18 cellular contexts compared by ENCODE assay signal in genomic region chr11:118807800-118808778, GRCh38. TPM values are rescaled to one million over a fixed set of nuclear protein-coding genes. Genes with fewer than 3 reads are reported as not detected.
A peak's percentile ranks its signal among the peaks of the same experiment; 100 is the strongest.
DNase-seq lines count a peak whose midpoint lies in the region; ATAC-seq, FAIRE-seq and TF ChIP-seq lines count a peak whose summit lies in the region.
"Had no signal": no experiment of that assay in that cellular context is flagged by ENCODE, and none has a peak within 500 bp of the region (broad histone marks: within the 10 kb centered on the region; RNA-seq: fewer than 3 reads in every experiment).

No MANE protein-coding gene starts in this region.

- POLR2A ChIA-PET in activated B cell treated with CpG ODN at 0.5 μM for 24 hours (lab: Charles Lee) (interaction anchor here (1.0 to 30.4 kb wide), 5 partner anchors 11 to 78 kb away, joined by 4 to 988 read pairs (median 7); partner anchors contain the start of genes CXCR5 and DDX6), endothelial cell of umbilical vein (lab: Charles Lee) (no interaction called here)

- TF ChIP-seq CTCF in activated B cell treated with CpG ODN at 0.5 μM for 24 hours (IDR thresholded peaks at IDR 0.05) (no peak), endothelial cell of umbilical vein (IDR thresholded peaks at IDR 0.05; ENCODE audit: extremely low read depth in 1 of 2, insufficient read depth in 1 of 2, low read depth in 1 of 2, low read length in 2 of 2) (no peak)

- H3K27ac ChIP-seq in endothelial cell of umbilical vein (ENCODE audit: insufficient read depth, low read depth, low read length) (no peak overlapping the region), caudate nucleus (ENCODE audit: low read depth, low read length) (no peak overlapping the region)
- H3K27ac ChIP-seq: C4-2B had no signal

- no peaks in the 10 kb centered on the region for H3K9me3 ChIP-seq in endothelial cell of umbilical vein (replicated peaks; ENCODE audit: control insufficient read depth, insufficient read depth, low read length)
- H3K9me3 ChIP-seq: SK-N-SH had no signal

- H3K36me3 ChIP-seq in endothelial cell of umbilical vein (ENCODE audit: control insufficient read depth in 2 of 2, extremely low read depth in 1 of 2, insufficient read depth in 2 of 2, low read length in 2 of 2): no peaks in the 10 kb centered on the region

- no peaks in the 10 kb centered on the region for H3K79me2 ChIP-seq in endothelial cell of umbilical vein (ENCODE audit: control insufficient read depth, insufficient read depth, low read length)

- no peaks in the 10 kb centered on the region for H4K20me1 ChIP-seq in endothelial cell of umbilical vein (replicated peaks; ENCODE audit: control insufficient read depth, extremely low read depth, insufficient read depth, low read length)

- peaks cover 65% of the 10 kb centered on the region for H3K4me1 Mint-ChIP-seq in activated B cell treated with CpG ODN at 0.5 μM for 24 hours

- no peaks in the 10 kb centered on the region for H3K36me3 Mint-ChIP-seq in activated B cell treated with CpG ODN at 0.5 μM for 24 hours (ENCODE audit: low read depth)

- H3K9me3 Mint-ChIP-seq in activated B cell treated with CpG ODN at 0.5 μM for 24 hours: no peaks in the 10 kb centered on the region

- ATAC-seq in activated B cell treated with CpG ODN at 0.5 μM for 24 hours (ENCODE audit: low read depth) (peak; percentile 47), GM21381 (IDR thresholded peaks at IDR 0.05; ENCODE audit: unreplicated experiment) (no peak)
- ATAC-seq in stimulated activated naive CD8-positive, alpha-beta T cell treated with anti-CD3 and anti-CD28 coated beads, Interleukin-15, Interleukin-2, amounts not matched to agents 100 U/mL and 50 U/mL, for 24 hours: peak; percentile 80
- ATAC-seq: HCT116 had no signal

- peak overlapping the region; percentile 64 for H3K27ac Mint-ChIP-seq in activated B cell treated with CpG ODN at 0.5 μM for 24 hours

- no peak overlapping the region for H3K9ac ChIP-seq in endothelial cell of umbilical vein (replicated peaks; ENCODE audit: extremely low read depth, insufficient read depth, low read length)
- H3K9ac ChIP-seq: SK-N-SH had no signal

- dilution Hi-C loops in endothelial cell of umbilical vein (cut with MboI; ENCODE audit: extremely low pct_ligation_motif_present, low sequenced_read_pairs): no loop called here

- no peaks in the 10 kb centered on the region for H3K9me1 ChIP-seq in endothelial cell of umbilical vein (replicated peaks; ENCODE audit: control insufficient read depth, extremely low read depth, insufficient read depth, low read length)

- peak overlapping the region; percentile 8 for H3K4me3 Mint-ChIP-seq in activated B cell treated with CpG ODN at 0.5 μM for 24 hours

- CTCF ChIA-PET in activated B cell treated with CpG ODN at 0.5 μM for 24 hours (lab: Charles Lee) (no interaction called here), endothelial cell of umbilical vein (lab: Charles Lee) (no interaction called here)

- no peak for TF ChIP-seq POLR2A in GM12891 (IDR thresholded peaks at IDR 0.05; ENCODE audit: low read depth, low read length)
- TF ChIP-seq POLR2A in endothelial cell of umbilical vein (IDR thresholded peaks at IDR 0.05; ENCODE audit: low read depth, low read length): no peak

- FAIRE-seq in GM12891 (lab: Jason Lieb, UNC) (peak; percentile 35), endothelial cell of umbilical vein (lab: Jason Lieb, UNC) (peak; percentile 28)
- FAIRE-seq: GM19239 had no signal

- no peak overlapping the region for H3K4me3 ChIP-seq in endothelial cell of umbilical vein (replicated peaks in 1 of 3; ENCODE audit: insufficient read depth in 1 of 3, low read depth in 1 of 3, low read length in 3 of 3)

- no peaks in the 10 kb centered on the region for H3K4me1 ChIP-seq in endothelial cell of umbilical vein (ENCODE audit: control insufficient read depth, extremely low read depth, insufficient read depth, low read length)

- intact Hi-C loops in activated B cell treated with CpG ODN at 0.5 μM for 24 hours (cut with micrococcal nuclease) (loop anchor here (1.0 kb wide), 1 partner anchor 11 kb away; no protein-coding TSS in a partner anchor), endothelial cell of umbilical vein (cut with micrococcal nuclease) (no loop called here)

- peaks cover 12 to 15% of the 10 kb centered on the region in 2 experiments for H3K27me3 ChIP-seq in endothelial cell of umbilical vein (ENCODE audit: control insufficient read depth in 2 of 2, insufficient read depth in 2 of 2, low read length in 2 of 2)

- H2AFZ ChIP-seq in endothelial cell of umbilical vein (ENCODE audit: low read depth, low read length): no peak overlapping the region

- no peak overlapping the region for H3K4me2 ChIP-seq in endothelial cell of umbilical vein (ENCODE audit: insufficient read depth, low read length)
- H3K4me2 ChIP-seq: SK-N-SH had no signal

- no peaks in the 10 kb centered on the region for H3K27me3 Mint-ChIP-seq in activated B cell treated with CpG ODN at 0.5 μM for 24 hours

- no TSS peak for BruUV-seq in endothelial cell of umbilical vein (replicated peaks; lab: Mats Ljungman, UMichigan)

- DNase-seq in GM12891 (ENCODE audit: insufficient read length, low spot score): no peak
- DNase-seq in activated B cell treated with CpG ODN at 0.5 μM for 24 hours: no peak
- DNase-seq in endothelial cell of umbilical vein (ENCODE audit: low read depth, low spot score): no peak
- DNase-seq in stimulated activated naive CD8-positive, alpha-beta T cell treated with anti-CD3 and anti-CD28 coated beads, Interleukin-15, Interleukin-2, amounts not matched to agents 100 U/mL and 50 U/mL, for 24 hours: no peak
- no peak for DNase-seq in activated CD4-positive, alpha-beta T cell treated with anti-CD3 and anti-CD28 coated beads, Interleukin-2, amount 50 U/mL, for 1 hour
- DNase-seq in caudate nucleus (lab: John Stamatoyannopoulos, UW): no peak
- DNase-seq: GF-D8, GOT3, NCI-H187 treated with DMSO at 0.1 percent for 48 hours, NCI-H345, NCI-H524 treated with DMSO at 0.1 percent for 48 hours, RPMI8226, SHP77 treated with DMSO at 0.1 percent for 48 hours, SK-N-SH had no signal

TF ChIP-seq in GM12891, 5 proteins besides CTCF, POLR2A, EP300 and RAD21:
- TF ChIP-seq SPI1 (IDR thresholded peaks at IDR 0.05; ENCODE audit: low read depth, low read length) (no peak), POU2F2 (IDR thresholded peaks at IDR 0.05; ENCODE audit: low read depth, low read length) (no peak), PAX5 (IDR thresholded peaks at IDR 0.05; ENCODE audit: insufficient read depth, low read length, severe bottlenecking) (no peak), TAF1 (IDR thresholded peaks at IDR 0.05; ENCODE audit: low read depth, low read length) (no peak), POLR2AphosphoS5 (IDR thresholded peaks at IDR 0.05; ENCODE audit: low read depth, low read length) (no peak)

TF ChIP-seq in endothelial cell of umbilical vein, 7 proteins besides CTCF, POLR2A, EP300 and RAD21:
- TF ChIP-seq MAX (IDR thresholded peaks at IDR 0.05; ENCODE audit: insufficient read depth, insufficient read length): no peak
- TF ChIP-seq MYC (IDR thresholded peaks at IDR 0.05; ENCODE audit: low read depth, low read length): no peak
- TF ChIP-seq GATA2 (IDR thresholded peaks at IDR 0.05; ENCODE audit: insufficient read depth, insufficient read length, low read depth, low read length): no peak
- no peak for TF ChIP-seq EZH2 (IDR thresholded peaks at IDR 0.05; ENCODE audit: borderline replicate concordance, low read depth, low read length, severe bottlenecking)
- TF ChIP-seq FOS (IDR thresholded peaks at IDR 0.05; ENCODE audit: borderline replicate concordance, insufficient read depth, low read length): no peak
- TF ChIP-seq POLR2AphosphoS5 (IDR thresholded peaks at IDR 0.05; ENCODE audit: insufficient read depth, low read depth, low read length): no peak
- TF ChIP-seq JUN (IDR thresholded peaks at IDR 0.05; ENCODE audit: borderline replicate concordance, insufficient read depth, insufficient read length, low read depth): no peak
TF ChIP-seq in endothelial cell of umbilical vein: peak in this region for 0.

RNA-seq across cellular contexts. Expression of gene DDX6, which starts 17.1 kb away (rescaled TPM):
- 27.3 TPM for polyA plus RNA-seq in GM12891 (2012; ENCODE audit: low read depth, missing spikeins)
- 263 and 297 TPM in 2 replicates for total RNA-seq in activated B cell treated with CpG ODN at 0.5 μM for 24 hours
- 132 and 138 TPM in 2 replicates for total RNA-seq in endothelial cell of umbilical vein
- 13.2 and 19.1 TPM in 2 replicates for polyA plus RNA-seq in endothelial cell of umbilical vein
- 20.9 and 21.0 TPM in 2 replicates for polyA plus RNA-seq in endothelial cell of umbilical vein (2011; cell fraction: cytosol; rRNA removed)
- polyA plus RNA-seq in endothelial cell of umbilical vein (2011; cell fraction: nucleus; rRNA removed): 29.8 and 35.8 TPM in 2 replicates
- 44.6 and 61.7 TPM in 2 replicates for polyA plus RNA-seq in endothelial cell of umbilical vein (2012)
- 115 and 136 TPM in 2 replicates for polyA minus RNA-seq in endothelial cell of umbilical vein
- polyA minus RNA-seq in endothelial cell of umbilical vein (2011; cell fraction: cytosol; rRNA and poly(A)+ RNA removed): 37.5 TPM
- 71.4 and 99.7 TPM in 2 replicates for polyA minus RNA-seq in endothelial cell of umbilical vein (2011; cell fraction: nucleus; rRNA and poly(A)+ RNA removed)
